Comparison of ENCODE assay signal across 7 cellular contexts in genomic region chr15:38354321-38354929, GRCh38.
DNase-seq lines count a peak whose midpoint lies in the region; ATAC-seq and TF ChIP-seq lines count a peak whose summit lies in the region.

No MANE protein-coding gene starts in this region.

- CTCF ChIA-PET in activated naive CD4-positive, alpha-beta T cell treated with anti-CD3 and anti-CD28 coated beads for 36 hours (lab: Charles Lee) = no interaction called here

- no peak overlapping the region for H3K4me3 Mint-ChIP-seq in activated naive CD4-positive, alpha-beta T cell treated with anti-CD3 and anti-CD28 coated beads for 36 hours

- no peak overlapping the region for H3K27ac Mint-ChIP-seq in activated naive CD4-positive, alpha-beta T cell treated with anti-CD3 and anti-CD28 coated beads for 36 hours

- no peaks in the 10 kb centered on the region for H3K9me3 Mint-ChIP-seq in activated naive CD4-positive, alpha-beta T cell treated with anti-CD3 and anti-CD28 coated beads for 36 hours

- TF ChIP-seq CTCF in GM12801 (IDR thresholded peaks at IDR 0.05; ENCODE audit: extremely low read depth, insufficient read length) = peak; percentile 66

- H3K27me3 Mint-ChIP-seq in activated naive CD4-positive, alpha-beta T cell treated with anti-CD3 and anti-CD28 coated beads for 36 hours (ENCODE audit: low read depth) = peaks cover 4% of the 10 kb centered on the region

- intact Hi-C loops in activated naive CD4-positive, alpha-beta T cell treated with anti-CD3 and anti-CD28 coated beads for 36 hours (cut with micrococcal nuclease) = loop anchor here (1.0 to 10.0 kb wide), 3 partner anchors 103 to 359 kb away; no protein-coding TSS in a partner anchor
- intact Hi-C loops in Right ventricle myocardium superior (cut with DNase I) = loop anchor here (10.0 kb wide), 1 partner anchor 280 kb away; no protein-coding TSS in a partner anchor
- intact Hi-C loops in posterior vena cava (cut with DNase I) = loop anchor here in 1 of 2 donors (10.0 kb wide), 1 partner anchor 360 kb away; no protein-coding TSS in a partner anchor

- peak; percentile 81 for ATAC-seq in Right ventricle myocardium superior (ENCODE audit: poor library complexity)

- H3K4me1 Mint-ChIP-seq in activated naive CD4-positive, alpha-beta T cell treated with anti-CD3 and anti-CD28 coated beads for 36 hours (ENCODE audit: low read depth) = no peaks in the 10 kb centered on the region

- DNase-seq in HUDEP-2 (lab: John Stamatoyannopoulos, UW; ENCODE audit: unreplicated experiment in 76 of 76) (peak in 65 of 76 experiments; percentile 2 to 72 (median 42)), SHP77 (lab: John Stamatoyannopoulos, UW) (peak; percentile 49 to 66), Right ventricle myocardium superior (peak; percentile 55), pulmonary artery endothelial cell (ENCODE audit: low read depth, low spot score) (peak; percentile 39), posterior vena cava (ENCODE audit: low spot score) (no peak)
- peak; percentile 75 for DNase-seq in activated naive CD4-positive, alpha-beta T cell treated with anti-CD3 and anti-CD28 coated beads for 36 hours

- H3K36me3 Mint-ChIP-seq in activated naive CD4-positive, alpha-beta T cell treated with anti-CD3 and anti-CD28 coated beads for 36 hours (ENCODE audit: low read depth) = no peaks in the 10 kb centered on the region
